ENCODE assay signal across 2 cellular contexts in genomic region chr1:915295-916172, GRCh38.
TF ChIP-seq lines count a peak whose summit lies in the region.

No MANE protein-coding gene starts in this region.

TF ChIP-seq in K562, 482 proteins besides CTCF, POLR2A, EP300 and RAD21:
- TF ChIP-seq, protein P1, sequence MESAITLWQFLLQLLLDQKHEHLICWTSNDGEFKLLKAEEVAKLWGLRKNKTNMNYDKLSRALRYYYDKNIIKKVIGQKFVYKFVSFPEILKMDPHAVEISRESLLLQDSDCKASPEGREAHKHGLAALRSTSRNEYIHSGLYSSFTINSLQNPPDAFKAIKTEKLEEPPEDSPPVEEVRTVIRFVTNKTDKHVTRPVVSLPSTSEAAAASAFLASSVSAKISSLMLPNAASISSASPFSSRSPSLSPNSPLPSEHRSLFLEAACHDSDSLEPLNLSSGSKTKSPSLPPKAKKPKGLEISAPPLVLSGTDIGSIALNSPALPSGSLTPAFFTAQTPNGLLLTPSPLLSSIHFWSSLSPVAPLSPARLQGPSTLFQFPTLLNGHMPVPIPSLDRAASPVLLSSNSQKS (CRISPR knock-in tag; IDR thresholded peaks at IDR 0.05) = no peak
- no peak for TF ChIP-seq SOX6 (IDR thresholded peaks at IDR 0.05)
- TF ChIP-seq ZNF79 (CRISPR knock-in tag; IDR thresholded peaks at IDR 0.05; ENCODE audit: low read depth) = no peak
- peak; percentile 37 for TF ChIP-seq KDM5B (IDR thresholded peaks at IDR 0.05; ENCODE audit: insufficient replicate concordance, low read depth, low read length)
- TF ChIP-seq, protein P2, sequence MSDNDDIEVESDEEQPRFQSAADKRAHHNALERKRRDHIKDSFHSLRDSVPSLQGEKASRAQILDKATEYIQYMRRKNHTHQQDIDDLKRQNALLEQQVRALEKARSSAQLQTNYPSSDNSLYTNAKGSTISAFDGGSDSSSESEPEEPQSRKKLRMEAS (CRISPR knock-in tag; IDR thresholded peaks at IDR 0.05) = 0 out of 2 replicates have a peak, but pooled peaks have one; percentile 1
- TF ChIP-seq KDM1A (IDR thresholded peaks at IDR 0.05) = 0 out of 4 replicates have a peak, but pooled peaks of 1 of the 2 experiments have one; percentile 22
- TF ChIP-seq POLR2G (IDR thresholded peaks at IDR 0.05; ENCODE audit: low read depth, low read length) = peak; percentile 45; the same call in 1 of the 2 replicates
- peak; percentile 62 for TF ChIP-seq BCOR (IDR thresholded peaks at IDR 0.05)

TF ChIP-seq in WTC11, 78 proteins besides CTCF, POLR2A, EP300 and RAD21:
- no peak for TF ChIP-seq ZNF423 (CRISPR knock-in tag; IDR thresholded peaks at IDR 0.05)
- TF ChIP-seq SMAD4 (CRISPR knock-in tag; IDR thresholded peaks at IDR 0.05) = no peak
- TF ChIP-seq ZNF416 (CRISPR knock-in tag; IDR thresholded peaks at IDR 0.05) = no peak
- no peak for TF ChIP-seq ZNF425 (CRISPR knock-in tag; conservative IDR thresholded peaks at IDR 0.05)
- TF ChIP-seq ETV6 (CRISPR knock-in tag; IDR thresholded peaks at IDR 0.05) = no peak
- no peak for TF ChIP-seq SP1 (CRISPR knock-in tag; conservative IDR thresholded peaks at IDR 0.05)
- no peak for TF ChIP-seq NFATC4 (CRISPR knock-in tag; IDR thresholded peaks at IDR 0.05)
- no peak for TF ChIP-seq ZBTB21 (CRISPR knock-in tag; IDR thresholded peaks at IDR 0.05; ENCODE audit: borderline replicate concordance)
- no peak for TF ChIP-seq ZNF263 (CRISPR knock-in tag; IDR thresholded peaks at IDR 0.05; ENCODE audit: low read depth)
- no peak for TF ChIP-seq TEAD4 (CRISPR knock-in tag; IDR thresholded peaks at IDR 0.05)
